8 cellular contexts compared by ENCODE assay signal in the genomic region with DNA sequence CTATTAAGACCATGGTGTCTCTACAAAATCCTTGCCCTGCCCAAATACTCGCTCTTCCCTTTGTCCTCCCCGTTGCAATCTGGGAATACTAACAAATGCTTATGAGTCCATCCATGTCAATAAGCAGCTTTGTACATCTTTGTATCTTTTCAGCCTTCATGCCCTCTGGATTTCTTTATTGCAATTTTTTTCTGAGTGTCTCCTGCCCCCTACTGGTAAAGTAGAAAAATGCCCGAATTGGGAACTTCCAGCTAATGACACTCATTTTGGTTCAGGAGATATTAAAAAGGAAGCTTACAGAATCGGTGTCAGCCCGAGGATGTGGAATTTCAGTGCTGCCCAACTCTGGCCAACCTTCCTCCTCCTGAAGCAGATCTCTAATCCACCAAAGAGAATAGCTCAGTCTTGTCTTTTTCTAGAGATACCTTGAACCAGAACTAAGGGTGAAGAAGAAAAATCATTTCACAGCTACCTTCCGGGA. TPM values are rescaled to one million over a fixed set of nuclear protein-coding genes. Genes with fewer than 3 reads are reported as not detected.
DNase-seq lines count a peak whose midpoint lies in the region; ATAC-seq and TF ChIP-seq lines count a peak whose summit lies in the region.

No MANE protein-coding gene starts in this region.

- POLR2A ChIA-PET in activated naive CD8-positive, alpha-beta T cell treated with anti-CD3 and anti-CD28 coated beads, Interleukin-2, amount 10 ng/mL, durations not matched to agents 7 days and 5 days (lab: Charles Lee) = interaction anchor here (0.8 to 3.2 kb wide), 7 partner anchors 13 to 55 kb away, joined by 3 to 30 read pairs (median 8); a partner anchor contains a TSS

- H3K27me3 Mint-ChIP-seq in activated naive CD8-positive, alpha-beta T cell treated with anti-CD3 and anti-CD28 coated beads, Interleukin-2, amount 10 ng/mL, durations not matched to agents 7 days and 5 days = no peaks in the 10 kb centered on the region

- no peaks in the 10 kb centered on the region for H3K9me3 Mint-ChIP-seq in activated naive CD8-positive, alpha-beta T cell treated with anti-CD3 and anti-CD28 coated beads, Interleukin-2, amount 10 ng/mL, durations not matched to agents 7 days and 5 days
- no peaks in the 10 kb centered on the region for H3K9me3 Mint-ChIP-seq in stimulated activated effector memory CD8-positive, alpha-beta T cell treated with anti-CD3 and anti-CD28 coated beads, Interleukin-12 subunit alpha, Interleukin-12 subunit beta, amount 100 ng/mL, for 72 hours

- no peaks in the 10 kb centered on the region for H3K27me3 ChIP-seq in left ventricle myocardium inferior (ENCODE audit: low read depth)

- H3K4me1 ChIP-seq in left ventricle myocardium inferior = peaks cover 79% of the 10 kb centered on the region

- H3K4me3 ChIP-seq in AG10803 (ENCODE audit: low read length) (no peak overlapping the region), left ventricle myocardium inferior (no peak overlapping the region)

- no peaks in the 10 kb centered on the region for H3K9me3 ChIP-seq in left ventricle myocardium inferior (replicated peaks)

- peak; percentile 30 for ATAC-seq in activated naive CD8-positive, alpha-beta T cell treated with anti-CD3 and anti-CD28 coated beads, Interleukin-2, amount 10 ng/mL, durations not matched to agents 7 days and 5 days (ENCODE audit: low read depth)
- ATAC-seq in stimulated activated effector memory CD8-positive, alpha-beta T cell treated with anti-CD3 and anti-CD28 coated beads, Interleukin-12 subunit alpha, Interleukin-12 subunit beta, amount 100 ng/mL, for 72 hours = peak; percentile 20
- no peak for ATAC-seq in GM21619 (IDR thresholded peaks at IDR 0.05; ENCODE audit: unreplicated experiment)

- peak overlapping the region; percentile 97 for H3K27ac ChIP-seq in left ventricle myocardium inferior (replicated peaks)

- H3K27ac Mint-ChIP-seq in activated naive CD8-positive, alpha-beta T cell treated with anti-CD3 and anti-CD28 coated beads, Interleukin-2, amount 10 ng/mL, durations not matched to agents 7 days and 5 days = peak overlapping the region; percentile 15
- H3K27ac Mint-ChIP-seq in stimulated activated effector memory CD8-positive, alpha-beta T cell treated with anti-CD3 and anti-CD28 coated beads, Interleukin-12 subunit alpha, Interleukin-12 subunit beta, amount 100 ng/mL, for 72 hours = no peak overlapping the region

- peaks cover 80% of the 10 kb centered on the region for H3K36me3 ChIP-seq in left ventricle myocardium inferior

- intact Hi-C loops in left ventricle myocardium inferior (cut with micrococcal nuclease) = loop anchor here (5.0 kb wide), 1 partner anchor 54 kb away; no protein-coding TSS in a partner anchor

- H3K4me1 Mint-ChIP-seq in activated naive CD8-positive, alpha-beta T cell treated with anti-CD3 and anti-CD28 coated beads, Interleukin-2, amount 10 ng/mL, durations not matched to agents 7 days and 5 days = peaks cover 36% of the 10 kb centered on the region
- peaks cover 61% of the 10 kb centered on the region for H3K4me1 Mint-ChIP-seq in stimulated activated effector memory CD8-positive, alpha-beta T cell treated with anti-CD3 and anti-CD28 coated beads, Interleukin-12 subunit alpha, Interleukin-12 subunit beta, amount 100 ng/mL, for 72 hours

- H3K36me3 Mint-ChIP-seq in activated naive CD8-positive, alpha-beta T cell treated with anti-CD3 and anti-CD28 coated beads, Interleukin-2, amount 10 ng/mL, durations not matched to agents 7 days and 5 days = peaks cover 15% of the 10 kb centered on the region
- H3K36me3 Mint-ChIP-seq in stimulated activated effector memory CD8-positive, alpha-beta T cell treated with anti-CD3 and anti-CD28 coated beads, Interleukin-12 subunit alpha, Interleukin-12 subunit beta, amount 100 ng/mL, for 72 hours = peaks cover 86% of the 10 kb centered on the region

- DNase-seq in AG10803 (ENCODE audit: low read depth) (peak; percentile 59), NCI-H2196 treated with DMSO at 0.1 percent for 48 hours (lab: John Stamatoyannopoulos, UW; ENCODE audit: unreplicated experiment) (peak; percentile 69), left ventricle myocardium inferior (no peak)
- DNase-seq in activated naive CD8-positive, alpha-beta T cell treated with anti-CD3 and anti-CD28 coated beads, Interleukin-2, amount 10 ng/mL, durations not matched to agents 7 days and 5 days = no peak
- peak in 1 of 2 donors; percentile 51 for DNase-seq in stimulated activated effector memory CD8-positive, alpha-beta T cell treated with anti-CD3 and anti-CD28 coated beads, Interleukin-12 subunit alpha, Interleukin-12 subunit beta, amount 100 ng/mL, for 72 hours (ENCODE audit: low spot score in 2 of 2)
- DNase-seq in stimulated activated CD4-positive, alpha-beta T cell treated with anti-CD3 and anti-CD28 coated beads, Interleukin-4, amount 100 ng/mL, for 1 hour = no peak

- TF ChIP-seq CTCF in AG10803 (conservative IDR thresholded peaks at IDR 0.05; ENCODE audit: low read length) (peak; percentile 87), GM12874 (IDR thresholded peaks at IDR 0.05; ENCODE audit: insufficient read depth, low read depth, low read length) (peak; percentile 58), left ventricle myocardium inferior (IDR thresholded peaks at IDR 0.05; ENCODE audit: borderline replicate concordance) (peak; percentile 85)

- no peak overlapping the region for H3K4me3 Mint-ChIP-seq in activated naive CD8-positive, alpha-beta T cell treated with anti-CD3 and anti-CD28 coated beads, Interleukin-2, amount 10 ng/mL, durations not matched to agents 7 days and 5 days
- H3K4me3 Mint-ChIP-seq in stimulated activated effector memory CD8-positive, alpha-beta T cell treated with anti-CD3 and anti-CD28 coated beads, Interleukin-12 subunit alpha, Interleukin-12 subunit beta, amount 100 ng/mL, for 72 hours = no peak overlapping the region

RNA-seq across cellular contexts. Expression of a gene that starts 46.0 kb away (rescaled TPM):
- total RNA-seq in activated naive CD8-positive, alpha-beta T cell treated with anti-CD3 and anti-CD28 coated beads, Interleukin-2, amount 10 ng/mL, durations not matched to agents 7 days and 5 days = 10 to 100 TPM; 40.7 to 44.5 TPM
- 50.5 TPM for total RNA-seq in left ventricle myocardium inferior

Comparison
In these comparisons a context has a peak if more than half of its experiments do, and no peak if none do; other contexts are left out.
1. DNase-seq: peak in AG10803 (single experiment) and NCI-H2196 treated with DMSO at 0.1 percent for 48 hours (single experiment); none in activated naive CD8-positive, alpha-beta T cell treated with anti-CD3 and anti-CD28 coated beads, Interleukin-2, amount 10 ng/mL, durations not matched to agents 7 days and 5 days (single experiment), left ventricle myocardium inferior (single experiment) and stimulated activated CD4-positive, alpha-beta T cell treated with anti-CD3 and anti-CD28 coated beads, Interleukin-4, amount 100 ng/mL, for 1 hour (single experiment).
2. Peak in every context shown above with its lines, with median percentiles within 50 percentile points of each other: CTCF ChIP-seq.